In genomic region chr3:14319654-14320182, GRCh38 we compare ENCODE assay signal across 7 cellular contexts.
DNase-seq lines count a peak whose midpoint lies in the region; ATAC-seq and TF ChIP-seq lines count a peak whose summit lies in the region.

No MANE protein-coding gene starts in this region.

- no peak overlapping the region for H3K9ac ChIP-seq in neural cell (ENCODE audit: low read length)

- H4K20me1 ChIP-seq in neural cell (ENCODE audit: insufficient read depth) = no peaks in the 10 kb centered on the region

- H2AFZ ChIP-seq in neural cell (ENCODE audit: low read depth, low read length) = peak overlapping the region; percentile 49

- no peaks in the 10 kb centered on the region for H3K79me2 ChIP-seq in neural cell (replicated peaks; ENCODE audit: insufficient read depth, low read length)

- TF ChIP-seq CTCF in GM20000 (IDR thresholded peaks at IDR 0.05; ENCODE audit: extremely low read depth, missing control alignments) (no peak), RWPE1 (conservative IDR thresholded peaks at IDR 0.05; ENCODE audit: low read depth) (no peak), epithelial cell of esophagus (IDR thresholded peaks at IDR 0.05; ENCODE audit: insufficient read depth, low read depth, low read length, missing control alignments) (no peak), neural cell (IDR thresholded peaks at IDR 0.05; ENCODE audit: poor library complexity, severe bottlenecking) (no peak)

- H3K4me2 ChIP-seq in neural cell (ENCODE audit: low read length) = no peak overlapping the region

- no peaks in the 10 kb centered on the region for H3K36me3 ChIP-seq in neural cell (ENCODE audit: insufficient read depth, low read length)

- peak; percentile 98 for ATAC-seq in HG03565 (IDR thresholded peaks at IDR 0.05; ENCODE audit: unreplicated experiment)

- TF ChIP-seq EP300 in neural cell (conservative IDR thresholded peaks at IDR 0.05; ENCODE audit: poor library complexity, severe bottlenecking) = no peak

- no peaks in the 10 kb centered on the region for H3K9me2 ChIP-seq in neural cell (ENCODE audit: insufficient read depth, low read length)

- no peaks in the 10 kb centered on the region for H3K27me3 ChIP-seq in neural cell (ENCODE audit: insufficient read depth, low read depth, low read length)

- no peaks in the 10 kb centered on the region for H3K9me3 ChIP-seq in neural cell (ENCODE audit: low read length)

- DNase-seq in GM03348 (ENCODE audit: low spot score) (peak; percentile 48), GM20000 (ENCODE audit: low spot score) (peak; percentile 80), RWPE1 (ENCODE audit: low spot score) (peak; percentile 72), epithelial cell of esophagus (ENCODE audit: low read depth) (peak; percentile 80), NCI-H1436 (lab: John Stamatoyannopoulos, UW) (no peak)

- no peak overlapping the region for H3K27ac ChIP-seq in RWPE1
- H3K27ac ChIP-seq in neural cell (ENCODE audit: low read length) = no peak overlapping the region

- H3F3A ChIP-seq in neural cell (ENCODE audit: insufficient read depth, low read length, poor library complexity, severe bottlenecking) = no peaks in the 10 kb centered on the region

- POLR2A ChIA-PET in RWPE1 (lab: Yijun Ruan, JAX; ENCODE audit: low non-redundant PET) = no interaction called here

- CTCF ChIA-PET in RWPE1 (lab: Yijun Ruan, JAX) = no interaction called here

- TF ChIP-seq RAD21 in neural cell (conservative IDR thresholded peaks at IDR 0.05) = no peak

- H3K4me3 ChIP-seq in epithelial cell of esophagus (ENCODE audit: low read length) (no peak overlapping the region), neural cell (ENCODE audit: low read length) (peak overlapping the region; percentile 18)

TF ChIP-seq in neural cell, 6 proteins besides CTCF, POLR2A, EP300 and RAD21:
- TF ChIP-seq MXI1 (conservative IDR thresholded peaks at IDR 0.05; ENCODE audit: poor library complexity, severe bottlenecking) = no peak
- TF ChIP-seq SMC3 (conservative IDR thresholded peaks at IDR 0.05; ENCODE audit: poor library complexity) = no peak
- no peak for TF ChIP-seq TAF1 (IDR thresholded peaks at IDR 0.05; ENCODE audit: low read depth)
- TF ChIP-seq EZH2 (IDR thresholded peaks at IDR 0.05; ENCODE audit: borderline replicate concordance, insufficient read depth, low read length, poor library complexity, severe bottlenecking) = no peak
- TF ChIP-seq POLR2AphosphoS5 (IDR thresholded peaks at IDR 0.05) = no peak
- no peak for TF ChIP-seq REST (IDR thresholded peaks at IDR 0.05; ENCODE audit: borderline replicate concordance)
